ENCODE assay signal across 1 cellular context in genomic region chr9:135476981-135477380, GRCh38.
TF ChIP-seq lines count a peak whose summit lies in the region.

No MANE protein-coding gene starts in this region.

TF ChIP-seq in HepG2, 621 proteins besides CTCF, POLR2A, EP300 and RAD21 (continued from another document):
- no peak for TF ChIP-seq ZBTB34 (CRISPR knock-in tag; IDR thresholded peaks at IDR 0.05)
- no peak for TF ChIP-seq DMAP1 (CRISPR knock-in tag; IDR thresholded peaks at IDR 0.05)
- no peak for TF ChIP-seq ZNF350 (CRISPR knock-in tag; IDR thresholded peaks at IDR 0.05; ENCODE audit: borderline replicate concordance, low read depth)
